In genomic region chr3:11601446-11602241, GRCh38 we compare ENCODE assay signal across 8 cellular contexts. TPM values are rescaled to one million over a fixed set of nuclear protein-coding genes. Genes with fewer than 3 reads are reported as not detected.
DNase-seq lines count a peak whose midpoint lies in the region; ATAC-seq and TF ChIP-seq lines count a peak whose summit lies in the region.

No MANE protein-coding gene starts in this region.

- in situ Hi-C loops in brain microvascular endothelial cell (cut with HindIII; ENCODE audit: low pct_ligation_motif_present, low sequenced_read_pairs) (no loop called here), ACHN (cut with HindIII; ENCODE audit: low pct_ligation_motif_present, low pct_unique_long_range_greater_than_20kb, low sequenced_read_pairs) (no loop called here)

- no peak for TF ChIP-seq CTCF in brain microvascular endothelial cell (IDR thresholded peaks at IDR 0.05; ENCODE audit: low read depth, low read length, missing control alignments)

- H3K9ac ChIP-seq in ES-I3 (ENCODE audit: low read depth, low read length): peak overlapping the region; percentile 17; the same call in 1 of the 2 replicates

- DNase-seq in brain microvascular endothelial cell: peak; percentile 23
- DNase-seq in myocyte (ENCODE audit: low read depth): peak; percentile 64
- DNase-seq in NCI-H2196 treated with DMSO at 0.1 percent for 48 hours (lab: John Stamatoyannopoulos, UW; ENCODE audit: unreplicated experiment): no peak
- DNase-seq in ACHN: no peak
- DNase-seq in ureter (ENCODE audit: low spot score): no peak

- no peak overlapping the region for H3K4me3 ChIP-seq in brain microvascular endothelial cell (ENCODE audit: low read depth, low read length)

- H3K36me3 ChIP-seq in ES-I3 (ENCODE audit: insufficient read depth, low read length) (no peaks in the 10 kb centered on the region), brain microvascular endothelial cell (replicated peaks) (peaks cover 15% of the 10 kb centered on the region)

- H3K9me3 ChIP-seq in ES-I3 (ENCODE audit: control insufficient read depth, insufficient read depth, low read length): no peaks in the 10 kb centered on the region

- peak overlapping the region; percentile 98 for H3K27ac ChIP-seq in brain microvascular endothelial cell

- H3K27me3 ChIP-seq in brain microvascular endothelial cell (replicated peaks): no peaks in the 10 kb centered on the region

- peaks cover 39% of the 10 kb centered on the region for H3K4me1 ChIP-seq in ES-I3 (ENCODE audit: insufficient read depth, low read length)

- ATAC-seq in GM21423 (IDR thresholded peaks at IDR 0.05; ENCODE audit: unreplicated experiment): peak; percentile 92
- peak; percentile 60 for ATAC-seq in HG03575 (IDR thresholded peaks at IDR 0.05; ENCODE audit: extremely low read depth, insufficient number of reproducible peaks, low FRiP score, unreplicated experiment)

RNA-seq across cellular contexts. Expression of gene VGLL4, which starts 42.1 kb away (rescaled TPM):
- total RNA-seq in myocyte (71.9 and 102 TPM in 2 replicates), ureter (88.3 TPM)
- polyA plus RNA-seq in myocyte (2012): 60.3 TPM

Comparison
In these comparisons a context has a peak if more than half of its experiments do, and no peak if none do; other contexts are left out.
1. DNase-seq: peak in brain microvascular endothelial cell (single experiment) and myocyte (single experiment); none in NCI-H2196 treated with DMSO at 0.1 percent for 48 hours (single experiment), ACHN (single experiment) and ureter (single experiment).